ENCODE assay signal across 1 cellular context in the genomic region with DNA sequence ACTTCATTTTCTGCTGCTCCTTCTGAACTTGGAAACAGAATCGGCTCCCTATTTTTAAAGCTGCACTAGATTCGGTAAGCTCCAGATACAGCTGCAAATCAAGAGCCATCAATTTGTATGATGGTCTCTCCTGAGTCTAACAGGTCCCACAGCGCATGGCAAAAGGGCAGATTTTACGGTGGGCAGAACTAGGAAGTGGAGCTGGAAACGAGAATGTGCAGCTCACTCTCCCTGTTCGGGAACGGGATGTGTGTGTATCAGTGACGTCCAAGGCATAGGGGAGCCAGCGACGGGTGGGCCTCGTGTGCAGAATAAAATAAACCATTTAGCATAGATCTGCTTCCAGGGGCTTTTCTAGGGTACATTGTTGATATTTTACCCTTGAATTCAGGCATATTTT.
TF ChIP-seq lines count a peak whose summit lies in the region.

No MANE protein-coding gene starts in this region.

TF ChIP-seq in GM23338, 12 proteins besides CTCF, POLR2A, EP300 and RAD21 (continued from another document):
- TF ChIP-seq, protein P1, sequence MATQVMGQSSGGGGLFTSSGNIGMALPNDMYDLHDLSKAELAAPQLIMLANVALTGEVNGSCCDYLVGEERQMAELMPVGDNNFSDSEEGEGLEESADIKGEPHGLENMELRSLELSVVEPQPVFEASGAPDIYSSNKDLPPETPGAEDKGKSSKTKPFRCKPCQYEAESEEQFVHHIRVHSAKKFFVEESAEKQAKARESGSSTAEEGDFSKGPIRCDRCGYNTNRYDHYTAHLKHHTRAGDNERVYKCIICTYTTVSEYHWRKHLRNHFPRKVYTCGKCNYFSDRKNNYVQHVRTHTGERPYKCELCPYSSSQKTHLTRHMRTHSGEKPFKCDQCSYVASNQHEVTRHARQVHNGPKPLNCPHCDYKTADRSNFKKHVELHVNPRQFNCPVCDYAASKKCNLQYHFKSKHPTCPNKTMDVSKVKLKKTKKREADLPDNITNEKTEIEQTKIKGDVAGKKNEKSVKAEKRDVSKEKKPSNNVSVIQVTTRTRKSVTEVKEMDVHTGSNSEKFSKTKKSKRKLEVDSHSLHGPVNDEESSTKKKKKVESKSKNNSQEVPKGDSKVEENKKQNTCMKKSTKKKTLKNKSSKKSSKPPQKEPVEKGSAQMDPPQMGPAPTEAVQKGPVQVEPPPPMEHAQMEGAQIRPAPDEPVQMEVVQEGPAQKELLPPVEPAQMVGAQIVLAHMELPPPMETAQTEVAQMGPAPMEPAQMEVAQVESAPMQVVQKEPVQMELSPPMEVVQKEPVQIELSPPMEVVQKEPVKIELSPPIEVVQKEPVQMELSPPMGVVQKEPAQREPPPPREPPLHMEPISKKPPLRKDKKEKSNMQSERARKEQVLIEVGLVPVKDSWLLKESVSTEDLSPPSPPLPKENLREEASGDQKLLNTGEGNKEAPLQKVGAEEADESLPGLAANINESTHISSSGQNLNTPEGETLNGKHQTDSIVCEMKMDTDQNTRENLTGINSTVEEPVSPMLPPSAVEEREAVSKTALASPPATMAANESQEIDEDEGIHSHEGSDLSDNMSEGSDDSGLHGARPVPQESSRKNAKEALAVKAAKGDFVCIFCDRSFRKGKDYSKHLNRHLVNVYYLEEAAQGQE (IDR thresholded peaks at IDR 0.05; ENCODE audit: unreplicated experiment) = no peak
- TF ChIP-seq ZNF114 (CRISPR knock-in tag; IDR thresholded peaks at IDR 0.05) = no peak
- TF ChIP-seq, protein P2, sequence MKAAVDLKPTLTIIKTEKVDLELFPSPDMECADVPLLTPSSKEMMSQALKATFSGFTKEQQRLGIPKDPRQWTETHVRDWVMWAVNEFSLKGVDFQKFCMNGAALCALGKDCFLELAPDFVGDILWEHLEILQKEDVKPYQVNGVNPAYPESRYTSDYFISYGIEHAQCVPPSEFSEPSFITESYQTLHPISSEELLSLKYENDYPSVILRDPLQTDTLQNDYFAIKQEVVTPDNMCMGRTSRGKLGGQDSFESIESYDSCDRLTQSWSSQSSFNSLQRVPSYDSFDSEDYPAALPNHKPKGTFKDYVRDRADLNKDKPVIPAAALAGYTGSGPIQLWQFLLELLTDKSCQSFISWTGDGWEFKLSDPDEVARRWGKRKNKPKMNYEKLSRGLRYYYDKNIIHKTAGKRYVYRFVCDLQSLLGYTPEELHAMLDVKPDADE (IDR thresholded peaks at IDR 0.05) = no peak
- no peak for TF ChIP-seq EZH2 (IDR thresholded peaks at IDR 0.05; ENCODE audit: low read depth, unreplicated experiment)
- TF ChIP-seq NANOG (IDR thresholded peaks at IDR 0.05; ENCODE audit: borderline replicate concordance) = no peak
- no peak for TF ChIP-seq POLR2AphosphoS5 (IDR thresholded peaks at IDR 0.05; ENCODE audit: low read depth)
- no peak for TF ChIP-seq JUNB (IDR thresholded peaks at IDR 0.05; ENCODE audit: unreplicated experiment)
- no peak for TF ChIP-seq ZNF331 (CRISPR knock-in tag; IDR thresholded peaks at IDR 0.05; ENCODE audit: low read depth)
